ENCODE assay signal across 1 cellular context in genomic region chr1:23743287-23744052, GRCh38.
TF ChIP-seq lines count a peak whose summit lies in the region.

A gene with protein sequence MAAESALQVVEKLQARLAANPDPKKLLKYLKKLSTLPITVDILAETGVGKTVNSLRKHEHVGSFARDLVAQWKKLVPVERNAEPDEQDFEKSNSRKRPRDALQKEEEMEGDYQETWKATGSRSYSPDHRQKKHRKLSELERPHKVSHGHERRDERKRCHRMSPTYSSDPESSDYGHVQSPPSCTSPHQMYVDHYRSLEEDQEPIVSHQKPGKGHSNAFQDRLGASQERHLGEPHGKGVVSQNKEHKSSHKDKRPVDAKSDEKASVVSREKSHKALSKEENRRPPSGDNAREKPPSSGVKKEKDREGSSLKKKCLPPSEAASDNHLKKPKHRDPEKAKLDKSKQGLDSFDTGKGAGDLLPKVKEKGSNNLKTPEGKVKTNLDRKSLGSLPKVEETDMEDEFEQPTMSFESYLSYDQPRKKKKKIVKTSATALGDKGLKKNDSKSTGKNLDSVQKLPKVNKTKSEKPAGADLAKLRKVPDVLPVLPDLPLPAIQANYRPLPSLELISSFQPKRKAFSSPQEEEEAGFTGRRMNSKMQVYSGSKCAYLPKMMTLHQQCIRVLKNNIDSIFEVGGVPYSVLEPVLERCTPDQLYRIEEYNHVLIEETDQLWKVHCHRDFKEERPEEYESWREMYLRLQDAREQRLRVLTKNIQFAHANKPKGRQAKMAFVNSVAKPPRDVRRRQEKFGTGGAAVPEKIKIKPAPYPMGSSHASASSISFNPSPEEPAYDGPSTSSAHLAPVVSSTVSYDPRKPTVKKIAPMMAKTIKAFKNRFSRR (plus strand): TSS chr1:23743471. CDS start chr1:23743504, 33 bp downstream.

TF ChIP-seq in HepG2, 621 proteins besides CTCF, POLR2A, EP300 and RAD21 (continued from another document and continues in another):
- TF ChIP-seq TAF1 (CRISPR knock-in tag; IDR thresholded peaks at IDR 0.05) = peak; percentile 88
- peak; percentile 66; the same call in 1 of the 2 replicates for TF ChIP-seq ZNF441 (CRISPR knock-in tag; IDR thresholded peaks at IDR 0.05; ENCODE audit: borderline replicate concordance)
- peak; percentile 84 for TF ChIP-seq KMT2A (CRISPR knock-in tag; IDR thresholded peaks at IDR 0.05)
- peak; percentile 84 for TF ChIP-seq HOXA3 (CRISPR knock-in tag; IDR thresholded peaks at IDR 0.05)
- TF ChIP-seq ZNF850 (CRISPR knock-in tag; conservative IDR thresholded peaks at IDR 0.05) = no peak
- TF ChIP-seq EED (CRISPR knock-in tag; IDR thresholded peaks at IDR 0.05) = peak; percentile 47; the same call in 1 of the 2 replicates
- 0 out of 2 replicates have a peak, but pooled peaks have one; percentile 11 for TF ChIP-seq BCL6 (CRISPR knock-in tag; IDR thresholded peaks at IDR 0.05)
- TF ChIP-seq KDM5B (CRISPR knock-in tag; IDR thresholded peaks at IDR 0.05; ENCODE audit: borderline replicate concordance) = peak; percentile 86
- TF ChIP-seq YY1 (IDR thresholded peaks at IDR 0.05; ENCODE audit: insufficient read depth, insufficient replicate concordance, low read depth, low read length) = peak; percentile 91
- no peak for TF ChIP-seq SKIL (CRISPR knock-in tag; IDR thresholded peaks at IDR 0.05; ENCODE audit: borderline replicate concordance)
- TF ChIP-seq IKZF4 (CRISPR knock-in tag; IDR thresholded peaks at IDR 0.05; ENCODE audit: borderline replicate concordance, low read depth, not compliant biosample characterization) = peak; percentile 82
- TF ChIP-seq HDAC2 (CRISPR knock-in tag; IDR thresholded peaks at IDR 0.05) = peak; percentile 15; the same call in 1 of the 2 replicates
- TF ChIP-seq MEIS1 (CRISPR knock-in tag; IDR thresholded peaks at IDR 0.05; ENCODE audit: borderline replicate concordance) = peak; percentile 35; the same call in 1 of the 2 replicates
- TF ChIP-seq TCF12 (IDR thresholded peaks at IDR 0.05) = no peak
- peak; percentile 95 for TF ChIP-seq TCF12 (CRISPR knock-in tag; IDR thresholded peaks at IDR 0.05)
- TF ChIP-seq SP1 (IDR thresholded peaks at IDR 0.05) = no peak
- TF ChIP-seq SP1 (CRISPR knock-in tag; IDR thresholded peaks at IDR 0.05) = peak; percentile 85
- 0 out of 2 replicates have a peak, but pooled peaks have one; percentile 35 for TF ChIP-seq KLF6 (CRISPR knock-in tag; IDR thresholded peaks at IDR 0.05)
- no peak for TF ChIP-seq GTF2F1 (IDR thresholded peaks at IDR 0.05; ENCODE audit: low read length)
- no peak for TF ChIP-seq ZNF564 (CRISPR knock-in tag; IDR thresholded peaks at IDR 0.05)
- no peak for TF ChIP-seq ZBTB40 (IDR thresholded peaks at IDR 0.05)
- peak; percentile 66; the same call in 1 of the 2 replicates for TF ChIP-seq ZBTB40 (CRISPR knock-in tag; IDR thresholded peaks at IDR 0.05)
- TF ChIP-seq SAP130 (CRISPR knock-in tag; IDR thresholded peaks at IDR 0.05; ENCODE audit: low read depth) = peak; percentile 84
- peak; percentile 61; the same call in 1 of the 2 replicates for TF ChIP-seq ZNF567 (CRISPR knock-in tag; IDR thresholded peaks at IDR 0.05; ENCODE audit: borderline replicate concordance)
- 0 out of 2 replicates have a peak, but pooled peaks have one; percentile 60 for TF ChIP-seq ZNF704 (CRISPR knock-in tag; IDR thresholded peaks at IDR 0.05; ENCODE audit: borderline replicate concordance)
- peak; percentile 54; the same call in 1 of the 2 replicates for TF ChIP-seq NR2C2 (CRISPR knock-in tag; IDR thresholded peaks at IDR 0.05; ENCODE audit: borderline replicate concordance)
- TF ChIP-seq NFATC3 (CRISPR knock-in tag; IDR thresholded peaks at IDR 0.05) = no peak
- TF ChIP-seq GMEB1 (CRISPR knock-in tag; IDR thresholded peaks at IDR 0.05; ENCODE audit: borderline replicate concordance) = peak; percentile 81; the same call in 1 of the 2 replicates
- TF ChIP-seq ZNF674 (CRISPR knock-in tag; IDR thresholded peaks at IDR 0.05; ENCODE audit: low read depth) = 0 out of 2 replicates have a peak, but pooled peaks have one; percentile 64
- TF ChIP-seq ZNF749 (CRISPR knock-in tag; IDR thresholded peaks at IDR 0.05; ENCODE audit: borderline replicate concordance) = peak; percentile 87
- TF ChIP-seq MIXL1 (CRISPR knock-in tag; IDR thresholded peaks at IDR 0.05) = peak; percentile 15; the same call in 1 of the 2 replicates
- no peak; the same call in 1 of the 2 replicates for TF ChIP-seq ZNF430 (CRISPR knock-in tag; IDR thresholded peaks at IDR 0.05)
- peak; percentile 67; the same call in 1 of the 2 replicates for TF ChIP-seq CBFB (CRISPR knock-in tag; IDR thresholded peaks at IDR 0.05)
- peak; percentile 27; the same call in 1 of the 2 replicates for TF ChIP-seq ZNF792 (CRISPR knock-in tag; IDR thresholded peaks at IDR 0.05)
- TF ChIP-seq THAP8 (CRISPR knock-in tag; IDR thresholded peaks at IDR 0.05; ENCODE audit: borderline replicate concordance) = peak; percentile 78
- peak; percentile 36; the same call in 1 of the 2 replicates for TF ChIP-seq THRA (CRISPR knock-in tag; IDR thresholded peaks at IDR 0.05; ENCODE audit: borderline replicate concordance)
- peak; percentile 73; the same call in 1 of the 2 replicates for TF ChIP-seq PHF20 (CRISPR knock-in tag; IDR thresholded peaks at IDR 0.05)
- peak; percentile 43; the same call in 1 of the 2 replicates for TF ChIP-seq ZNF607 (CRISPR knock-in tag; IDR thresholded peaks at IDR 0.05; ENCODE audit: borderline replicate concordance)
- TF ChIP-seq ZNF235 (CRISPR knock-in tag; IDR thresholded peaks at IDR 0.05; ENCODE audit: borderline replicate concordance) = peak; percentile 86
- peak; percentile 93 for TF ChIP-seq GABPB1 (CRISPR knock-in tag; IDR thresholded peaks at IDR 0.05)
- 0 out of 2 replicates have a peak, but pooled peaks have one; percentile 26 for TF ChIP-seq JUN (CRISPR knock-in tag; IDR thresholded peaks at IDR 0.05)
- TF ChIP-seq, protein P1, sequence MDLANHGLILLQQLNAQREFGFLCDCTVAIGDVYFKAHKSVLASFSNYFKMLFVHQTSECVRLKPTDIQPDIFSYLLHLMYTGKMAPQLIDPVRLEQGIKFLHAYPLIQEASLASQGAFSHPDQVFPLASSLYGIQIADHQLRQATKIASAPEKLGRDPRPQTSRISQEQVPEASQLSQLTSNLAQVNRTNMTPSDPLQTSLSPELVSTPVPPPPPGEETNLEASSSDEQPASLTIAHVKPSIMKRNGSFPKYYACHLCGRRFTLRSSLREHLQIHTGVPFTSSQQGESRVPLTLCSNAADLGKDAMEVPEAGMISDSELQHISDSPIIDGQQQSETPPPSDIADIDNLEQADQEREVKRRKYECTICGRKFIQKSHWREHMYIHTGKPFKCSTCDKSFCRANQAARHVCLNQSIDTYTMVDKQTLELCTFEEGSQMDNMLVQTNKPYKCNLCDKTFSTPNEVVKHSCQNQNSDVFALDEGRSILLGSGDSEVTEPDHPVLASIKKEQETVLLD (CRISPR knock-in tag; IDR thresholded peaks at IDR 0.05; ENCODE audit: low read depth) = peak; percentile 62; the same call in 1 of the 2 replicates
